ENCODE assay signal across 19 cellular contexts in genomic region chr10:24834869-24835268, GRCh38.
DNase-seq lines count a peak whose midpoint lies in the region; ATAC-seq and TF ChIP-seq lines count a peak whose summit lies in the region.
"Had no signal": no experiment of that assay in that cellular context is flagged by ENCODE, and none has a peak within 500 bp of the region (broad histone marks: within the 10 kb centered on the region; RNA-seq: fewer than 3 reads in every experiment).

No MANE protein-coding gene starts in this region.

- H3K14ac ChIP-seq in H9 (ENCODE audit: insufficient read depth, low read length), result no peak overlapping the region

- H3K36me3 ChIP-seq in DND-41 (ENCODE audit: insufficient read depth, low read length), result no peaks in the 10 kb centered on the region
- no peaks in the 10 kb centered on the region for H3K36me3 ChIP-seq in mesendoderm (ENCODE audit: control insufficient read depth, insufficient read depth, low read length)
- no peaks in the 10 kb centered on the region for H3K36me3 ChIP-seq in stomach
- H3K36me3 ChIP-seq: BLaER1 treated with 17β-estradiol and CSF1 and Interleukin-3, amounts not matched to agents 10 nM and 100 nM had no signal

- H4K20me1 ChIP-seq in DND-41 (ENCODE audit: insufficient read depth, low read length) (no peaks in the 10 kb centered on the region), H9 (ENCODE audit: control insufficient read depth, insufficient read depth, insufficient read length) (no peaks in the 10 kb centered on the region)
- H4K20me1 ChIP-seq: BLaER1 treated with 17β-estradiol and CSF1 and Interleukin-3, amounts not matched to agents 10 nM and 100 nM had no signal

- H3K56ac ChIP-seq in H9 (ENCODE audit: insufficient read length, low read depth, low read length), result no peak overlapping the region
- H3K56ac ChIP-seq in mesendoderm (ENCODE audit: low read length), result no peak overlapping the region

- TF ChIP-seq EP300 in stomach (IDR thresholded peaks at IDR 0.05), result no peak

- no peak overlapping the region for H2AK5ac ChIP-seq in H9 (ENCODE audit: insufficient read length, low read length)
- no peak overlapping the region for H2AK5ac ChIP-seq in mesendoderm (ENCODE audit: low read length)

- H3K4me3 ChIP-seq in DND-41 (ENCODE audit: low read depth in 1 of 2, low read length in 2 of 2) (no peak overlapping the region), mesendoderm (ENCODE audit: low read length) (no peak overlapping the region), stomach (no peak overlapping the region)
- H3K4me3 ChIP-seq: BLaER1 treated with 17β-estradiol and CSF1 and Interleukin-3, amounts not matched to agents 10 nM and 100 nM; K562 had no signal

- H3K4ac ChIP-seq in H9 (ENCODE audit: low read depth, low read length) (no peak overlapping the region), mesendoderm (ENCODE audit: low read depth, low read length) (no peak overlapping the region)

- H3K4me3 Mint-ChIP-seq in H9 (no peak overlapping the region), WTC11 (no peak overlapping the region)
- H3K4me3 Mint-ChIP-seq: B cell; CD8-positive, alpha-beta T cell had no signal

- WGBS in H9 (ENCODE audit: extremely low coverage, insufficient read length, low lambda C conversion rate), result no CpG with 5 or more reads among the region's 2 CpGs
- no CpG with 5 or more reads among the region's 2 CpGs for WGBS in mesendoderm (ENCODE audit: extremely low coverage, insufficient coverage, low lambda C conversion rate)
- 76 to 97% (median 91%) methylated on average over 2 of the region's 2 CpGs for WGBS in stomach, 5 donors

- H3K27me3 Mint-ChIP-seq in H9 (ENCODE audit: low read depth) (no peaks in the 10 kb centered on the region), WTC11 (ENCODE audit: low read depth) (no peaks in the 10 kb centered on the region; the same call in 1 of the 2 replicates)
- H3K27me3 Mint-ChIP-seq: B cell had no signal

- H3K27ac Mint-ChIP-seq in H9, result no peak overlapping the region
- H3K27ac Mint-ChIP-seq in WTC11, result no peak overlapping the region; the same call in 1 of the 2 replicates
- H3K27ac Mint-ChIP-seq: B cell; CD8-positive, alpha-beta T cell had no signal

- TF ChIP-seq CTCF in DND-41 (IDR thresholded peaks at IDR 0.05; ENCODE audit: borderline replicate concordance, extremely low read depth, low read length, poor library complexity, severe bottlenecking), result no peak
- TF ChIP-seq CTCF in H9 (conservative IDR thresholded peaks at IDR 0.05), result peak; percentile 17; the same call in 2 of the 3 replicates
- TF ChIP-seq CTCF in WTC11 (IDR thresholded peaks at IDR 0.05), result no peak
- TF ChIP-seq CTCF in stomach (IDR thresholded peaks at IDR 0.05), result no peak
- no peak for TF ChIP-seq CTCF in GM10248 (IDR thresholded peaks at IDR 0.05; ENCODE audit: control extremely low read depth, extremely low read depth, low read depth, missing control alignments)

- TF ChIP-seq POLR2A in stomach (IDR thresholded peaks at IDR 0.05), result no peak

- H3K27me3 ChIP-seq in DND-41 (ENCODE audit: insufficient read depth, low read length, poor library complexity), result no peaks in the 10 kb centered on the region
- no peaks in the 10 kb centered on the region for H3K27me3 ChIP-seq in H9 (ENCODE audit: insufficient read depth, low read length)
- no peaks in the 10 kb centered on the region for H3K27me3 ChIP-seq in mesendoderm (ENCODE audit: insufficient read depth, low read length, poor library complexity)
- no peaks in the 10 kb centered on the region for H3K27me3 ChIP-seq in stomach
- H3K27me3 ChIP-seq: BLaER1 treated with 17β-estradiol and CSF1 and Interleukin-3, amounts not matched to agents 10 nM and 100 nM had no signal

- H4K8ac ChIP-seq in H9 (replicated peaks; ENCODE audit: insufficient read length, low read depth, low read length) (no peak overlapping the region), mesendoderm (ENCODE audit: low read depth, low read length) (no peak overlapping the region)

- no peak overlapping the region for H2AFZ ChIP-seq in DND-41 (ENCODE audit: low read depth, low read length)
- no peak overlapping the region for H2AFZ ChIP-seq in H9 (ENCODE audit: low read length)

- H3T11ph ChIP-seq in H9 (ENCODE audit: low read length), result no peak overlapping the region

- H3K9me3 Mint-ChIP-seq in H9, result no peaks in the 10 kb centered on the region; a peak in 1 of 5 replicates
- H3K9me3 Mint-ChIP-seq in WTC11, result no peaks in the 10 kb centered on the region

- H3K79me1 ChIP-seq in H9 (ENCODE audit: insufficient read depth, low read depth, low read length, poor library complexity, severe bottlenecking) (no peaks in the 10 kb centered on the region), mesendoderm (ENCODE audit: low read length) (no peaks in the 10 kb centered on the region)

- H4K5ac ChIP-seq in H9 (ENCODE audit: insufficient read length, low read depth, low read length) (no peak overlapping the region), mesendoderm (ENCODE audit: low read length) (no peak overlapping the region)

- H3K4me2 ChIP-seq in DND-41 (ENCODE audit: insufficient read depth, low read length) (no peak overlapping the region), H9 (ENCODE audit: insufficient read depth, insufficient read length, low read length) (no peak overlapping the region), mesendoderm (ENCODE audit: low read length) (no peak overlapping the region)
- H3K4me2 ChIP-seq: BLaER1 treated with 17β-estradiol and CSF1 and Interleukin-3, amounts not matched to agents 10 nM and 100 nM had no signal

- no peak overlapping the region for H2BK5ac ChIP-seq in H9 (ENCODE audit: insufficient read length, low read length)
- no peak overlapping the region for H2BK5ac ChIP-seq in mesendoderm (ENCODE audit: low read length)

- H3K18ac ChIP-seq in H9 (ENCODE audit: insufficient read length, low read depth, low read length), result no peak overlapping the region
- no peak overlapping the region for H3K18ac ChIP-seq in mesendoderm (ENCODE audit: low read length)

- H4K91ac ChIP-seq in H9 (ENCODE audit: insufficient read length, low read depth, low read length), result no peak overlapping the region

- H3K79me2 ChIP-seq in DND-41 (ENCODE audit: insufficient read depth, low read length), result no peaks in the 10 kb centered on the region
- no peaks in the 10 kb centered on the region for H3K79me2 ChIP-seq in H9 (ENCODE audit: insufficient read depth, low read length)
- H3K79me2 ChIP-seq in mesendoderm (ENCODE audit: control insufficient read depth, insufficient read depth, low read length), result no peaks in the 10 kb centered on the region

- POLR2A ChIA-PET in WTC11 (lab: Charles Lee), result no interaction called here
- POLR2A ChIA-PET in GM10248 (lab: Yijun Ruan, JAX), result no interaction called here

- H2BK20ac ChIP-seq in H9 (ENCODE audit: low read depth, low read length, poor library complexity, severe bottlenecking), result no peak overlapping the region

- no peak overlapping the region for H2BK15ac ChIP-seq in H9 (ENCODE audit: low read depth, low read length)
- no peak overlapping the region for H2BK15ac ChIP-seq in mesendoderm (replicated peaks; ENCODE audit: low read depth)

- H2BK120ac ChIP-seq in H9 (ENCODE audit: low read depth, low read length, poor library complexity, severe bottlenecking), result no peak overlapping the region
- no peak overlapping the region for H2BK120ac ChIP-seq in mesendoderm (ENCODE audit: low read depth, low read length)

- no peaks in the 10 kb centered on the region for H3K36me3 Mint-ChIP-seq in H9 (ENCODE audit: insufficient read depth in 1 of 3, low read depth in 3 of 3)
- no peaks in the 10 kb centered on the region for H3K36me3 Mint-ChIP-seq in WTC11
- H3K36me3 Mint-ChIP-seq: CD8-positive, alpha-beta T cell had no signal

- H3K9me3 ChIP-seq in DND-41 (ENCODE audit: insufficient read depth, low read length, severe bottlenecking) (no peaks in the 10 kb centered on the region), H9 (ENCODE audit: control insufficient read depth, low read depth, low read length) (no peaks in the 10 kb centered on the region), stomach (no peaks in the 10 kb centered on the region)

- no peak overlapping the region for H2BK12ac ChIP-seq in H9 (ENCODE audit: insufficient read length, low read depth, low read length)

- CTCF ChIA-PET in WTC11 (lab: Charles Lee), result no interaction called here
- CTCF ChIA-PET in GM10248 (lab: Yijun Ruan, JAX), result no interaction called here

- H3K27ac ChIP-seq in DND-41 (ENCODE audit: low read length) (0 out of 2 replicates have a peak overlapping the region, but pooled peaks have one; percentile 26), H9 (ENCODE audit: insufficient read length, low read depth, low read length) (no peak overlapping the region), mesendoderm (ENCODE audit: low read depth, low read length) (no peak overlapping the region), stomach (no peak overlapping the region)
- H3K27ac ChIP-seq: BLaER1 treated with 17β-estradiol and CSF1 and Interleukin-3, amounts not matched to agents 10 nM and 100 nM; HL-60 had no signal

- H3K23me2 ChIP-seq in H9 (ENCODE audit: insufficient read length, low read depth, low read length, poor library complexity, severe bottlenecking), result no peaks in the 10 kb centered on the region

- H3K9ac ChIP-seq in DND-41 (ENCODE audit: low read depth, low read length) (no peak overlapping the region), H9 (ENCODE audit: extremely low read depth, insufficient read length, low read length) (no peak overlapping the region), mesendoderm (ENCODE audit: low read length) (no peak overlapping the region)
- H3K9ac ChIP-seq: BLaER1 treated with 17β-estradiol and CSF1 and Interleukin-3, amounts not matched to agents 10 nM and 100 nM had no signal

- H3K4me1 Mint-ChIP-seq in H9, result peaks cover 8% of the 10 kb centered on the region in 2 experiments; a peak in 3 of 4 replicates
- no peaks in the 10 kb centered on the region for H3K4me1 Mint-ChIP-seq in WTC11

- intact Hi-C loops in stomach (cut with DNase I; ENCODE audit: low total_unique reads), result no loop called here

- H3K23ac ChIP-seq in H9 (ENCODE audit: insufficient read length, low read depth, low read length), result no peak overlapping the region
- no peak overlapping the region for H3K23ac ChIP-seq in mesendoderm (ENCODE audit: low read length)

- DNase-seq in DND-41 (no peak), H9 (no peak), WTC11 (ENCODE audit: low spot score) (no peak), mesendoderm (peak; percentile 23), A172 (ENCODE audit: low spot score) (no peak), stomach (no peak), GM10248 (ENCODE audit: extremely low spot score) (no peak)
- DNase-seq: 8988T, Calu3, DMS79 treated with DMSO at 0.1 percent for 48 hours, EL, GOT3, H7, IMR-90 had no signal

- H3K4me1 ChIP-seq in DND-41 (ENCODE audit: insufficient read depth, low read length) (no peaks in the 10 kb centered on the region), H9 (ENCODE audit: insufficient read depth, low read length) (no peaks in the 10 kb centered on the region), mesendoderm (ENCODE audit: control insufficient read depth, low read depth, low read length) (no peaks in the 10 kb centered on the region), stomach (no peaks in the 10 kb centered on the region)

- ATAC-seq in DND-41 (ENCODE audit: insufficient read depth, low read depth) (peak; percentile 40; the same call in 2 of the 3 replicates), WTC11 (peak; percentile 61)
- ATAC-seq: CD8-positive, alpha-beta T cell; K562 had no signal

TF ChIP-seq in WTC11, 78 proteins besides CTCF, POLR2A, EP300 and RAD21:
- TF ChIP-seq NR2C2 (CRISPR knock-in tag; IDR thresholded peaks at IDR 0.05) (no peak), ZNF416 (CRISPR knock-in tag; IDR thresholded peaks at IDR 0.05) (no peak)
